Comparison of ENCODE assay signal across 11 cellular contexts in the genomic region with DNA sequence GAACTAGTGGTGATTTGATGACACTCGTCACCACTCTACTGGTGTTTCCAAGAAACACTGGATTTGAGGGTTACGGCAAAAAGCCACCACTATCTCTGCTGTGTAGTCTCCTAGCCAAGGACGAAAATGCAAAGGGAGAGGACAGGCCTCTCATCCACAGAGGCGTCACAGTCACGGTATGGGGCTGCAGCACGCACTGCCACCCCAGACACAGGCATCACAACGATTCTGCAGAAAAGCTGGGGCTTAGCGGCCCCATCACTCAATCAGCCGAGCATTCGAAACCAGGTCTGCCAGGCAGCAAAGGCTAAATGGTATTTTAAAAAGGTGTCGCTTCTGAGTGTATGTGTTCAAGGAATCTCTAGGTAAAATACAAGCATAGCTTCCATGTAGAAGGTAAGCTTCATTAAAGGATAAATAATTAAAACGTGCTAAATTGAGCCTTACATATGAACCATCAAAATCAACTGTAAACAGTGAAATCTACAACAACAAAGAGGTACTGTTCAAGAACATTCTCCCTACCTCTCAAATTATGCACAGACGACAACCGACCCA. TPM values are rescaled to one million over a fixed set of nuclear protein-coding genes. Genes with fewer than 3 reads are reported as not detected.
A peak's percentile ranks its signal among the peaks of the same experiment; 100 is the strongest.
DNase-seq lines count a peak whose midpoint lies in the region; ATAC-seq and TF ChIP-seq lines count a peak whose summit lies in the region.
"Had no signal": no experiment of that assay in that cellular context is flagged by ENCODE, and none has a peak within 500 bp of the region (broad histone marks: within the 10 kb centered on the region; RNA-seq: fewer than 3 reads in every experiment).

No MANE protein-coding gene starts in this region.

- ATAC-seq in HG03571 (IDR thresholded peaks at IDR 0.05; ENCODE audit: unreplicated experiment) (no peak), HG02642 (IDR thresholded peaks at IDR 0.05; ENCODE audit: poor library complexity, unreplicated experiment) (no peak)

- peaks cover 84% of the 10 kb centered on the region for H3K27me3 ChIP-seq in H7 (ENCODE audit: control insufficient read depth, insufficient read depth, low read length)
- peaks cover 48% of the 10 kb centered on the region for H3K27me3 ChIP-seq in effector memory CD4-positive, alpha-beta T cell (replicated peaks; ENCODE audit: control insufficient read depth, insufficient read depth, low read length, poor library complexity, severe bottlenecking)

- TF ChIP-seq CTCF in VCaP (conservative IDR thresholded peaks at IDR 0.05) (no peak), retinal pigment epithelial cell (conservative IDR thresholded peaks at IDR 0.05; ENCODE audit: low read depth, low read length) (no peak)

- peak; percentile 51 for DNase-seq in H7
- no peak for DNase-seq in retinal pigment epithelial cell (ENCODE audit: low read depth)
- no peak for DNase-seq in effector memory CD4-positive, alpha-beta T cell
- no peak for DNase-seq in KBM-7
- DNase-seq: midbrain, NCI-H1694 treated with DMSO at 0.1 percent for 48 hours had no signal

- H3K27ac ChIP-seq in VCaP: peak overlapping the region; percentile 92
- no peak overlapping the region for H3K27ac ChIP-seq in effector memory CD4-positive, alpha-beta T cell (ENCODE audit: insufficient read depth, low read length, poor library complexity, severe bottlenecking)

- in situ Hi-C loops in KBM-7 (cut with MboI; ENCODE audit: low pct_unique_long_range_greater_than_20kb, low sequenced_read_pairs): no loop called here

- H3K4me1 ChIP-seq in effector memory CD4-positive, alpha-beta T cell (ENCODE audit: control insufficient read depth, insufficient read depth, low read length, poor library complexity, severe bottlenecking): peaks cover 22% of the 10 kb centered on the region

- H3K36me3 ChIP-seq in H7 (replicated peaks; ENCODE audit: control insufficient read depth, insufficient read depth, low read length): no peaks in the 10 kb centered on the region
- no peaks in the 10 kb centered on the region for H3K36me3 ChIP-seq in effector memory CD4-positive, alpha-beta T cell (ENCODE audit: control insufficient read depth, insufficient read depth, low read length)

- peaks cover 2% of the 10 kb centered on the region for H3K9me3 ChIP-seq in iPS-18c (ENCODE audit: control insufficient read depth, insufficient read depth, low read length)
- H3K9me3 ChIP-seq in effector memory CD4-positive, alpha-beta T cell (ENCODE audit: control insufficient read depth, low read length): no peaks in the 10 kb centered on the region

- peak overlapping the region; percentile 68; the same call in 1 of the 2 replicates for H3K4me3 ChIP-seq in H7 (ENCODE audit: insufficient read depth, low read depth, low read length)
- H3K4me3 ChIP-seq in iPS-18c (ENCODE audit: insufficient read depth, low read depth, low read length): peak overlapping the region; percentile 66; the same call in 1 of the 2 replicates
- peak overlapping the region; percentile 70 for H3K4me3 ChIP-seq in retinal pigment epithelial cell (ENCODE audit: low read length)
- H3K4me3 ChIP-seq in effector memory CD4-positive, alpha-beta T cell (ENCODE audit: insufficient read depth, low read depth, low read length, poor library complexity, severe bottlenecking): no peak overlapping the region

RNA-seq across cellular contexts. Expression of gene RIPK4, which starts 1.4 kb away (rescaled TPM):
- total RNA-seq in H7 (2014; rRNA removed; shearing (Covaris generic)): 10.5 and 11.7 TPM in 2 replicates
- total RNA-seq: endothelial cell of umbilical vein had no signal
